Comparison of ENCODE assay signal across 20 cellular contexts in the genomic region with DNA sequence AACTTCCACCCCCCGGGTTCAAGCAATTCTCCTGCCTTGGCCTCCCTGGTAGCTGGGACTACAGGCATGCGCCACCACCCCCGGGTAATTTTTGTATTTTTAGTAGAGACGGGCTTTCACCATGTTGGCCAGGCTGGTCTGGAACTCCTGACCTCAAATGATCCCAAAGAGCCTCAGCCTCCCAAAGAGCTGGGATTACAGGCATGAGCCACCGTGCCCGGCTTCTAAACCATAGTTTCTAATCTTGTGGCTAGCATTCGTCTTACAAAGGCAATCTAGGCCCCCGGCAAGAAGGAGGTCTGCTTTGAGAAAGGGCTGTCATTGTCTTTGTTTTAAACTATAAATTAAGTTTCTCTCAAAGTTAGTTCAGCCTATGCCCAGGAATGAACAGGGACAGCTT. TPM values are rescaled to one million over a fixed set of nuclear protein-coding genes. Genes with fewer than 3 reads are reported as not detected.
"Had no signal": no experiment of that assay in that cellular context is flagged by ENCODE, and none has a peak within 500 bp of the region (broad histone marks: within the 10 kb centered on the region; RNA-seq: fewer than 3 reads in every experiment).

No MANE protein-coding gene starts in this region.

- H3K27ac ChIP-seq: left ventricle myocardium inferior, ovary, skin epidermis, suprapubic skin, tibial nerve, uterus had no signal

- H3K36me3 ChIP-seq: left ventricle myocardium inferior, ovary, suprapubic skin, tibial nerve, uterus had no signal

- H3K4me3 ChIP-seq: left ventricle myocardium inferior, lung, ovary, skin epidermis, suprapubic skin, tibial nerve, uterus had no signal

- ATAC-seq: natural killer cell; right cardiac atrium; sciatic nerve; stimulated activated effector memory CD8-positive, alpha-beta T cell treated with anti-CD3 and anti-CD28 coated beads, Interleukin-12 subunit alpha, Interleukin-12 subunit beta, amount 100 ng/mL, for 72 hours had no signal

- H3K4me1 ChIP-seq: uterus had no signal

- H3K9me3 ChIP-seq: left ventricle myocardium inferior, ovary, suprapubic skin, tibial nerve, uterus had no signal

- H3K27me3 ChIP-seq: ovary, suprapubic skin, tibial nerve, uterus had no signal

- DNase-seq: islet precursor cell; left ventricle myocardium inferior; mesendoderm; naive B cell; natural killer cell; ovary; retina; right cardiac atrium; stimulated activated CD4-positive, alpha-beta T cell treated with anti-CD3 and anti-CD28 coated beads, Interleukin-4, amount 100 ng/mL, for 24 hours; stimulated activated naive CD4-positive, alpha-beta T cell; uterus had no signal

RNA-seq across cellular contexts. Expression of a gene that starts 10.4 kb away (rescaled TPM):
- total RNA-seq: pulmonary artery endothelial cell, ureter had no signal
- polyA plus RNA-seq: neural cell had no signal
